In the genomic region with DNA sequence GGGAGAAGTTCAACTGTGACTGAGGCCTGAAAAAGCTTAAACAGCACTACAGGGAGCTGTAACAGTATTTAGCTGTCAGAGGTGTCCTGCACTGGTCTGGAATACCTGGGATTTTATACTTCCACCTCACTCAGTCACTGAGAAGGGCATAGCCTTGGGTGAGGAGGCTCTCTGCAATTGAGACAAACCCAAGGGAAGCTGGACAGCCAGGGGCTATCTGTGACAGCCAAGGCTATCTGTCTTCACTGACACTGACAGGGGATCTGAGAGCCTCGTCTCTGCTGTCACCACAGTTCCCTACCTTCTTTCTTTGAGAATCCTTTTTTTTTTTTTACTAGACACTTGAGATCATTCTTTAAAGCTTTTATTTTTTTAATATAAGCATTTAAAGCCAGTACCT, we compare ENCODE assay signal across 21 cellular contexts.
"Had no signal": no experiment of that assay in that cellular context is flagged by ENCODE, and none has a peak within 500 bp of the region (broad histone marks: within the 10 kb centered on the region; RNA-seq: fewer than 3 reads in every experiment).

No MANE protein-coding gene starts in this region.

- H3K4me3 Mint-ChIP-seq: activated naive CD8-positive, alpha-beta T cell; natural killer cell treated with Interleukin-12 subunit alpha and Interleukin-12 subunit beta and Interleukin-15 and Interleukin-18, amount 100 ng/mL, for 72 hours had no signal

- H3K4me3 ChIP-seq: left ventricle myocardium inferior, lung, mucosa of descending colon, prostate gland, testis, transverse colon, uterus had no signal

- DNase-seq: activated CD4-positive, alpha-beta T cell treated with anti-CD3 and anti-CD28 coated beads for 48 hours; activated CD4-positive, alpha-beta T cell treated with anti-CD3 and anti-CD28 coated beads, Interleukin-2, amount 50 U/mL, for 48 hours; activated CD8-positive, alpha-beta memory T cell treated with anti-CD3 and anti-CD28 coated beads for 24 hours; activated effector memory CD4-positive, alpha-beta T cell treated with Interleukin-2 at 50 U/mL for 16 hours; activated naive CD4-positive, alpha-beta T cell treated with Interleukin-2 at 50 U/mL for 16 hours; anterior cingulate cortex; dermis blood vessel endothelial cell; effector memory CD4-positive, alpha-beta T cell; left ventricle myocardium inferior; mesendoderm; mucosa of descending colon; stimulated activated naive CD8-positive, alpha-beta T cell treated with anti-CD3 and anti-CD28 coated beads, Interleukin-15, Interleukin-2, amounts not matched to agents 100 U/mL and 50 U/mL, for 24 hours; testis; transverse colon; uterus had no signal

- H3K4me1 ChIP-seq: prostate gland, testis, uterus had no signal

- H3K36me3 Mint-ChIP-seq: natural killer cell treated with Interleukin-12 subunit alpha and Interleukin-12 subunit beta and Interleukin-15 and Interleukin-18, amount 100 ng/mL, for 72 hours had no signal

- H3K27me3 Mint-ChIP-seq: activated naive CD8-positive, alpha-beta T cell; natural killer cell treated with Interleukin-12 subunit alpha and Interleukin-12 subunit beta and Interleukin-15 and Interleukin-18, amount 100 ng/mL, for 72 hours had no signal

- H3K27me3 ChIP-seq: neutrophil, testis, transverse colon, uterus had no signal

- H3K27ac Mint-ChIP-seq: activated naive CD8-positive, alpha-beta T cell; natural killer cell treated with Interleukin-12 subunit alpha and Interleukin-12 subunit beta and Interleukin-15 and Interleukin-18, amount 100 ng/mL, for 72 hours had no signal

- ATAC-seq: mucosa of descending colon; natural killer cell treated with Interleukin-12 subunit alpha and Interleukin-12 subunit beta and Interleukin-15 and Interleukin-18, amount 100 ng/mL, for 72 hours; stimulated activated naive CD8-positive, alpha-beta T cell treated with anti-CD3 and anti-CD28 coated beads, Interleukin-15, Interleukin-2, amounts not matched to agents 100 U/mL and 50 U/mL, for 24 hours had no signal

- H3K27ac ChIP-seq: left ventricle myocardium inferior, neutrophil, prostate gland, testis, transverse colon, uterus, VCaP had no signal

- H3K9me3 ChIP-seq: left ventricle myocardium inferior, mucosa of descending colon, neutrophil, prostate gland, testis, transverse colon, uterus had no signal

- H3K36me3 ChIP-seq: left ventricle myocardium inferior, neutrophil, prostate gland, transverse colon, uterus had no signal

- H3K9me3 Mint-ChIP-seq: natural killer cell treated with Interleukin-12 subunit alpha and Interleukin-12 subunit beta and Interleukin-15 and Interleukin-18, amount 100 ng/mL, for 72 hours had no signal
